ENCODE assay signal across 21 cellular contexts in the genomic region with DNA sequence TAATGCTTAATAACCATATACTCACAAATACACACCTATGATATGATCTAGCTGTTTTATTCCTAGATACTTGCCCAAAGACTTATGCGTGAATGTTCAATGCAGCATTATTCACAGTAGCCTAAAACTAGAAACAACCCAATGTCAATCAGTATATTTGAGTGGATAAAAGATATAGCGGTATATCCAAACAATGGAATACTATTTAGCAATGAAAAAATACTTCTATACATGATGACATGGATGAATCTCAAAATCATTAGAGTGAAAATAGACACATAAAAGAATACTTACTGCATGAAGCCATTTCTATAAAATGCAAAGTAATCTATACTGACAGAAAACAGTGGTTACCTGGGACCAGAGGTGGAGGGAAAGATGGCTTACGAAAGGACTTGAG.
DNase-seq lines count a peak whose midpoint lies in the region; ATAC-seq, FAIRE-seq and TF ChIP-seq lines count a peak whose summit lies in the region.
"Had no signal": no experiment of that assay in that cellular context is flagged by ENCODE, and none has a peak within 500 bp of the region (broad histone marks: within the 10 kb centered on the region; RNA-seq: fewer than 3 reads in every experiment).

No MANE protein-coding gene starts in this region.

- POLR2A ChIA-PET in H1 (lab: Charles Lee; ENCODE audit: partially characterized antibody), result no interaction called here
- POLR2A ChIA-PET in activated CD8-positive, alpha-beta T cell treated with anti-CD3 and anti-CD28 coated beads, Interleukin-2, amount 10 ng/mL, durations not matched to agents 7 days and 5 days (lab: Charles Lee), result no interaction called here

- peaks cover 52% of the 10 kb centered on the region for H3K36me3 Mint-ChIP-seq in HFFc6 (ENCODE audit: low read depth)
- H3K36me3 Mint-ChIP-seq in activated CD8-positive, alpha-beta T cell treated with anti-CD3 and anti-CD28 coated beads, Interleukin-2, amount 10 ng/mL, durations not matched to agents 7 days and 5 days (ENCODE audit: low read depth), result peaks cover 66% of the 10 kb centered on the region

- TF ChIP-seq RAD21 in H1 (IDR thresholded peaks at IDR 0.05 in 1 of 2, conservative IDR thresholded peaks at IDR 0.05 in 1 of 2; ENCODE audit: low read depth in 2 of 2, low read length in 2 of 2), result no peak

- peaks cover 0 to 1% (median 0%) of the 10 kb centered on the region in 4 experiments; a peak in 1 of 7 replicates for H3K27me3 ChIP-seq in H1 (replicated peaks in 1 of 4; ENCODE audit: control insufficient read depth in 3 of 4, extremely low read depth in 1 of 4, insufficient read depth in 3 of 4, low read length in 3 of 4)
- H3K27me3 ChIP-seq in left ventricle myocardium inferior (ENCODE audit: low read depth), result no peaks in the 10 kb centered on the region
- H3K27me3 ChIP-seq: BE2C, BLaER1 had no signal

- no peaks in the 10 kb centered on the region for H3K23me2 ChIP-seq in H1 (ENCODE audit: low read depth, low read length)

- no peak overlapping the region for H4K8ac ChIP-seq in H1 (ENCODE audit: extremely low read depth, insufficient read depth, low read length)

- intact Hi-C loops in left ventricle myocardium inferior (cut with micrococcal nuclease), result no loop called here

- no peak overlapping the region for H3K4me3 Mint-ChIP-seq in HFFc6
- H3K4me3 Mint-ChIP-seq in activated CD8-positive, alpha-beta T cell treated with anti-CD3 and anti-CD28 coated beads, Interleukin-2, amount 10 ng/mL, durations not matched to agents 7 days and 5 days, result no peak overlapping the region
- H3K4me3 Mint-ChIP-seq: CD14-positive monocyte; CD4-positive, alpha-beta memory T cell; CD4-positive, CD25-positive, alpha-beta regulatory T cell; CD8-positive, alpha-beta memory T cell had no signal

- H2AFZ ChIP-seq in H1 (ENCODE audit: low read length), result no peak overlapping the region

- H3K79me1 ChIP-seq in H1 (ENCODE audit: low read depth, low read length), result no peaks in the 10 kb centered on the region

- H3K4me2 ChIP-seq in H1 (ENCODE audit: insufficient read depth in 1 of 2, low read depth in 2 of 2, low read length in 2 of 2), result no peak overlapping the region
- H3K4me2 ChIP-seq: BLaER1 had no signal

- peaks cover 0 to 24% (median 0%) of the 10 kb centered on the region in 4 experiments; a peak in 2 of 8 replicates for H3K36me3 ChIP-seq in H1 (ENCODE audit: control insufficient read depth in 2 of 4, insufficient read depth in 4 of 4, low read length in 3 of 4)
- H3K36me3 ChIP-seq in left ventricle myocardium inferior, result peaks cover 45% of the 10 kb centered on the region

- peak overlapping the region; percentile 30; the same call in 1 of the 2 replicates for H3K27ac Mint-ChIP-seq in HFFc6
- H3K27ac Mint-ChIP-seq in activated CD8-positive, alpha-beta T cell treated with anti-CD3 and anti-CD28 coated beads, Interleukin-2, amount 10 ng/mL, durations not matched to agents 7 days and 5 days, result no peak overlapping the region
- H3K27ac Mint-ChIP-seq: CD14-positive monocyte; CD4-positive, CD25-positive, alpha-beta regulatory T cell had no signal

- TF ChIP-seq POLR2A in H1 (IDR thresholded peaks at IDR 0.05; ENCODE audit: control extremely low read depth in 1 of 2, low read depth in 2 of 2, low read length in 2 of 2), result no peak

- no peak overlapping the region for H3K14ac ChIP-seq in H1 (ENCODE audit: insufficient read length)

- CTCF ChIA-PET in H1 (lab: Charles Lee; ENCODE audit: partially characterized antibody), result no interaction called here
- CTCF ChIA-PET in activated CD8-positive, alpha-beta T cell treated with anti-CD3 and anti-CD28 coated beads, Interleukin-2, amount 10 ng/mL, durations not matched to agents 7 days and 5 days (lab: Charles Lee), result no interaction called here

- H4K20me1 ChIP-seq in H1 (replicated peaks in 1 of 2; ENCODE audit: control insufficient read depth in 1 of 2, insufficient read depth in 2 of 2, low read length in 2 of 2), result no peaks in the 10 kb centered on the region
- H4K20me1 ChIP-seq: BLaER1 had no signal

- peak; percentile 76 for FAIRE-seq in D721Med (lab: Jason Lieb, UNC)
- no peak for FAIRE-seq in H1 (lab: Jason Lieb, UNC)
- FAIRE-seq: A204.1, G401.6, GM12891, GM19239 had no signal

- TF ChIP-seq CTCF in D721Med (IDR thresholded peaks at IDR 0.05; ENCODE audit: insufficient read depth, missing control alignments) (no peak), HFFc6 (IDR thresholded peaks at IDR 0.05) (no peak), H1 (IDR thresholded peaks at IDR 0.05; ENCODE audit: control extremely low read depth in 1 of 3, insufficient read depth in 1 of 3, low read depth in 1 of 3, low read length in 3 of 3) (no peak), left ventricle myocardium inferior (IDR thresholded peaks at IDR 0.05; ENCODE audit: borderline replicate concordance) (no peak)

- H4K5ac ChIP-seq in H1 (ENCODE audit: insufficient read length, low read depth, low read length), result no peak overlapping the region

- no peak overlapping the region for H3K23ac ChIP-seq in H1 (ENCODE audit: insufficient read length)

- peaks cover 22% of the 10 kb centered on the region for H3K9me3 Mint-ChIP-seq in HFFc6
- peaks cover 21% of the 10 kb centered on the region for H3K9me3 Mint-ChIP-seq in activated CD8-positive, alpha-beta T cell treated with anti-CD3 and anti-CD28 coated beads, Interleukin-2, amount 10 ng/mL, durations not matched to agents 7 days and 5 days (ENCODE audit: insufficient read depth)

- DNase-seq in D721Med (ENCODE audit: insufficient read length, low spot score) (no peak), HFFc6 (no peak), H1 (ENCODE audit: low read depth in 1 of 2, low spot score in 2 of 2) (no peak), left ventricle myocardium inferior (no peak)
- no peak for DNase-seq in activated CD8-positive, alpha-beta T cell treated with anti-CD3 and anti-CD28 coated beads, Interleukin-2, amount 10 ng/mL, durations not matched to agents 7 days and 5 days
- DNase-seq: 8988T; ACHN; BE2C; C1 segment of cervical spinal cord; CD4-positive, alpha-beta memory T cell; CD4-positive, CD25-positive, alpha-beta regulatory T cell; CD8-positive, alpha-beta memory T cell; COR-L47; DMS79 treated with DMSO at 0.1 percent for 48 hours; GF-D8 had no signal

- H2BK12ac ChIP-seq in H1 (ENCODE audit: low read depth, low read length), result no peak overlapping the region

- no peak for TF ChIP-seq EP300 in H1 (IDR thresholded peaks at IDR 0.05; ENCODE audit: borderline replicate concordance in 1 of 2, low read depth in 2 of 2, low read length in 2 of 2)

- no peak overlapping the region for H2BK20ac ChIP-seq in H1 (ENCODE audit: low read length)

- no peak overlapping the region for H2BK5ac ChIP-seq in H1 (ENCODE audit: low read depth, low read length)

- H2BK15ac ChIP-seq in H1 (ENCODE audit: low read length), result no peak overlapping the region

- no peak overlapping the region for H2AK5ac ChIP-seq in H1 (ENCODE audit: low read depth, low read length)

- H3K4me3 ChIP-seq in H1 (ENCODE audit: extremely low read depth in 1 of 4, insufficient read depth in 2 of 4, low read depth in 3 of 4, low read length in 4 of 4), result no peak overlapping the region
- H3K4me3 ChIP-seq in left ventricle myocardium inferior, result no peak overlapping the region
- H3K4me3 ChIP-seq: BLaER1 had no signal

- H3K56ac ChIP-seq in H1 (replicated peaks; ENCODE audit: insufficient read length, low read depth, low read length), result no peak overlapping the region

- no peaks in the 10 kb centered on the region for H3K27me3 Mint-ChIP-seq in HFFc6 (ENCODE audit: insufficient read depth)
- no peaks in the 10 kb centered on the region for H3K27me3 Mint-ChIP-seq in activated CD8-positive, alpha-beta T cell treated with anti-CD3 and anti-CD28 coated beads, Interleukin-2, amount 10 ng/mL, durations not matched to agents 7 days and 5 days (ENCODE audit: low read depth)
- H3K27me3 Mint-ChIP-seq: CD4-positive, alpha-beta memory T cell; CD4-positive, CD25-positive, alpha-beta regulatory T cell; CD8-positive, alpha-beta memory T cell had no signal

- no peak overlapping the region for H3K4ac ChIP-seq in H1 (replicated peaks; ENCODE audit: insufficient read length, low read depth, low read length)

- no peak for ATAC-seq in activated CD8-positive, alpha-beta T cell treated with anti-CD3 and anti-CD28 coated beads, Interleukin-2, amount 10 ng/mL, durations not matched to agents 7 days and 5 days

- H3K4me1 ChIP-seq in H1 (replicated peaks in 1 of 4; ENCODE audit: control insufficient read depth in 3 of 4, insufficient read depth in 4 of 4, low read length in 3 of 4) (no peaks in the 10 kb centered on the region), left ventricle myocardium inferior (no peaks in the 10 kb centered on the region)
- H3K4me1 ChIP-seq: BE2C, BLaER1 had no signal

- H2BK120ac ChIP-seq in H1 (replicated peaks; ENCODE audit: low read depth, low read length), result no peak overlapping the region

- H3K18ac ChIP-seq in H1 (ENCODE audit: extremely low read depth, low read length), result no peak overlapping the region

- H3K9me3 ChIP-seq in H1 (ENCODE audit: insufficient read depth in 2 of 2, low read depth in 1 of 2, low read length in 1 of 2) (peaks cover 15 to 20% of the 10 kb centered on the region in 2 experiments), left ventricle myocardium inferior (replicated peaks) (peaks cover 39% of the 10 kb centered on the region)
- H3K9me3 ChIP-seq: BE2C had no signal

- H3K9ac ChIP-seq in H1 (replicated peaks in 1 of 4; ENCODE audit: extremely low read depth in 1 of 4, low read depth in 3 of 4, low read length in 3 of 4), result no peak overlapping the region
- H3K9ac ChIP-seq: BLaER1 had no signal

- H3K27ac ChIP-seq in H1 (ENCODE audit: low read depth, low read length) (no peak overlapping the region), left ventricle myocardium inferior (replicated peaks) (no peak overlapping the region)
- H3K27ac ChIP-seq: BLaER1 had no signal

- 92% methylated on average over 3 of the region's 3 CpGs; no CpG with 5 or more reads in 1 of the 2 experiments for whole genome bisulfite sequencing in H1 (ENCODE audit: extremely low coverage in 1 of 2, insufficient coverage in 1 of 2, insufficient read length in 1 of 2, insufficient replicate concordance in 2 of 2, low coverage in 1 of 2, low lambda C conversion rate in 2 of 2, missing lambda C conversion rate in 1 of 2), 2 experiments

- H4K91ac ChIP-seq in H1 (replicated peaks; ENCODE audit: insufficient read length, low read length), result no peak overlapping the region

- no peaks in the 10 kb centered on the region for H3K79me2 ChIP-seq in H1 (ENCODE audit: control insufficient read depth in 1 of 2, insufficient read depth in 2 of 2, low read length in 2 of 2)

- no peaks in the 10 kb centered on the region for H3K4me1 Mint-ChIP-seq in HFFc6 (ENCODE audit: low read depth)
- H3K4me1 Mint-ChIP-seq in activated CD8-positive, alpha-beta T cell treated with anti-CD3 and anti-CD28 coated beads, Interleukin-2, amount 10 ng/mL, durations not matched to agents 7 days and 5 days (ENCODE audit: low read depth), result no peaks in the 10 kb centered on the region
- H3K4me1 Mint-ChIP-seq: CD14-positive monocyte had no signal
